Comparison of ENCODE assay signal across 25 cellular contexts in the genomic region with DNA sequence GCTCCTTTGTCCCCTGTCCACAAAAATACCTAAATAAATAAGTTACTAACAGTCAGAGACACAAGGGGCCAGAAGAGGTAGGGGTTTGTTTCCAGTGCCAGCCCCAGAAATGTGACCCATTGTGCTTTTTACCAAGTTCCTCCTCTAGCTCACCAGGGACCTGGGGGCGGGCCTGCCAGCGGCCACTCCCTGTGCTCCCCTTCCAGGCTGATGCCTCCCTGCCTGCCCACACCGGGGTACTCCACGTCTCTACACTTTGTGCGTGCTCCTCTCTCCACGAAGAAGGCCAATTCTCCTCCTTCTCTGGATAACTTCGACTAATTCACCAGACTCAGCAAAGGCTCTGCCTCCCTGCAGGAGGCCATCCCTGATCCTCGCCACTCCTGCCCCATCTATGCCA.
A peak's percentile ranks its signal among the peaks of the same experiment; 100 is the strongest.
DNase-seq lines count a peak whose midpoint lies in the region; ATAC-seq and TF ChIP-seq lines count a peak whose summit lies in the region.
"Had no signal": no experiment of that assay in that cellular context is flagged by ENCODE, and none has a peak within 500 bp of the region (broad histone marks: within the 10 kb centered on the region; RNA-seq: fewer than 3 reads in every experiment).

No MANE protein-coding gene starts in this region.

- no peaks in the 10 kb centered on the region for H3K9me3 ChIP-seq in mesodermal cell (ENCODE audit: control insufficient read depth, low read length)
- H3K9me3 ChIP-seq: body of pancreas, Caco-2, colonic mucosa, upper lobe of right lung had no signal

- H3K36me3 ChIP-seq in mesodermal cell (ENCODE audit: control insufficient read depth, insufficient read depth, low read length): peaks cover 36% of the 10 kb centered on the region
- H3K36me3 ChIP-seq: colonic mucosa, upper lobe of right lung had no signal

- 91 to 96% methylated on average over 8 of the region's 8 CpGs for WGBS in mesodermal cell (ENCODE audit: insufficient coverage in 2 of 2), 2 experiments

- no peak overlapping the region for H3K4me3 ChIP-seq in mesodermal cell (ENCODE audit: extremely low read depth, insufficient read depth, low read length, poor library complexity, severe bottlenecking)
- H3K4me3 ChIP-seq: body of pancreas, colonic mucosa, lung, upper lobe of right lung had no signal

- no peak overlapping the region for H3K4me3 Mint-ChIP-seq in activated T-cell treated with anti-CD3 and anti-CD28 coated beads, Interleukin-2, amount 50 U/mL, for 24 hours
- H3K4me3 Mint-ChIP-seq in brain: no peak overlapping the region
- H3K4me3 Mint-ChIP-seq in stimulated activated memory B cell treated with anti-CD40 and anti-IgM and Interleukin-4, amounts not matched to agents 10 μg/mL and 1 μg/mL and 100 μg/mL, for 72 hours: peak overlapping the region; percentile 75
- H3K4me3 Mint-ChIP-seq: activated CD4-positive, alpha-beta T cell treated with anti-CD3 and anti-CD28 coated beads for 36 hours; activated naive CD8-positive, alpha-beta T cell treated with anti-CD3 and anti-CD28 coated beads, Interleukin-2, amount 10 ng/mL, durations not matched to agents 7 days and 5 days; naive thymus-derived CD4-positive, alpha-beta T cell had no signal

- H3K27me3 Mint-ChIP-seq in activated T-cell treated with anti-CD3 and anti-CD28 coated beads, Interleukin-2, amount 50 U/mL, for 24 hours: peaks cover 24% of the 10 kb centered on the region
- H3K27me3 Mint-ChIP-seq in brain: no peaks in the 10 kb centered on the region
- H3K27me3 Mint-ChIP-seq in stimulated activated memory B cell treated with anti-CD40 and anti-IgM and Interleukin-4, amounts not matched to agents 10 μg/mL and 1 μg/mL and 100 μg/mL, for 72 hours: no peaks in the 10 kb centered on the region

- peak overlapping the region; percentile 38 for H3K27ac Mint-ChIP-seq in activated T-cell treated with anti-CD3 and anti-CD28 coated beads, Interleukin-2, amount 50 U/mL, for 24 hours
- H3K27ac Mint-ChIP-seq in brain: peak overlapping the region in 3 of 5 experiments; percentile 26 to 81 (median 80)
- H3K27ac Mint-ChIP-seq in stimulated activated memory B cell treated with anti-CD40 and anti-IgM and Interleukin-4, amounts not matched to agents 10 μg/mL and 1 μg/mL and 100 μg/mL, for 72 hours: peak overlapping the region; percentile 94
- H3K27ac Mint-ChIP-seq: activated CD4-positive, alpha-beta T cell treated with anti-CD3 and anti-CD28 coated beads for 36 hours; activated naive CD8-positive, alpha-beta T cell treated with anti-CD3 and anti-CD28 coated beads, Interleukin-2, amount 10 ng/mL, durations not matched to agents 7 days and 5 days had no signal

- no peaks in the 10 kb centered on the region for H3K36me3 Mint-ChIP-seq in activated T-cell treated with anti-CD3 and anti-CD28 coated beads, Interleukin-2, amount 50 U/mL, for 24 hours (ENCODE audit: low read depth)
- H3K36me3 Mint-ChIP-seq in brain: peaks cover 5% of the 10 kb centered on the region
- H3K36me3 Mint-ChIP-seq in stimulated activated memory B cell treated with anti-CD40 and anti-IgM and Interleukin-4, amounts not matched to agents 10 μg/mL and 1 μg/mL and 100 μg/mL, for 72 hours: peaks cover 43% of the 10 kb centered on the region
- H3K36me3 Mint-ChIP-seq: activated naive CD8-positive, alpha-beta T cell treated with anti-CD3 and anti-CD28 coated beads, Interleukin-2, amount 10 ng/mL, durations not matched to agents 7 days and 5 days; naive thymus-derived CD4-positive, alpha-beta T cell had no signal

- peaks cover 62% of the 10 kb centered on the region for H3K4me1 Mint-ChIP-seq in activated T-cell treated with anti-CD3 and anti-CD28 coated beads, Interleukin-2, amount 50 U/mL, for 24 hours (ENCODE audit: low read depth)
- H3K4me1 Mint-ChIP-seq in brain: peaks cover 96% of the 10 kb centered on the region
- peaks cover 95% of the 10 kb centered on the region for H3K4me1 Mint-ChIP-seq in stimulated activated memory B cell treated with anti-CD40 and anti-IgM and Interleukin-4, amounts not matched to agents 10 μg/mL and 1 μg/mL and 100 μg/mL, for 72 hours

- no peak for DNase-seq in activated T-cell treated with anti-CD3 and anti-CD28 coated beads, Interleukin-2, amount 50 U/mL, for 24 hours
- DNase-seq in activated T-cell treated with anti-CD3 and anti-CD28 coated beads for 4 hours: no peak
- no peak for DNase-seq in GF-D8 (lab: John Stamatoyannopoulos, UW)
- DNase-seq: activated naive CD8-positive, alpha-beta T cell treated with anti-CD3 and anti-CD28 coated beads, Interleukin-2, amount 10 ng/mL, durations not matched to agents 7 days and 5 days; body of pancreas; Caco-2; colonic mucosa; DND-41; hippocampal formation; naive thymus-derived CD4-positive, alpha-beta T cell; NCI-H2107; NCI-H526 treated with DMSO at 0.1 percent for 48 hours; small intestine; stimulated activated CD4-positive, alpha-beta T cell treated with anti-CD3 and anti-CD28 coated beads, Interleukin-4, amount 100 ng/mL, for 1 hour; upper lobe of right lung had no signal

- ATAC-seq in stimulated activated memory B cell treated with anti-CD40 and anti-IgM and Interleukin-4, amounts not matched to agents 10 μg/mL and 1 μg/mL and 100 μg/mL, for 72 hours: no peak
- ATAC-seq in GM21360 (IDR thresholded peaks at IDR 0.05; ENCODE audit: unreplicated experiment) (no peak), HG02973 (IDR thresholded peaks at IDR 0.05; ENCODE audit: unreplicated experiment) (no peak)
- ATAC-seq: activated CD4-positive, alpha-beta T cell treated with anti-CD3 and anti-CD28 coated beads for 36 hours; body of pancreas; HCT116; naive thymus-derived CD4-positive, alpha-beta T cell; Right ventricle myocardium inferior; upper lobe of right lung had no signal

- H3K4me1 ChIP-seq in mesodermal cell (ENCODE audit: control insufficient read depth, insufficient read depth, low read length, poor library complexity, severe bottlenecking): peaks cover 68% of the 10 kb centered on the region
- H3K4me1 ChIP-seq: colonic mucosa had no signal

- no peaks in the 10 kb centered on the region for H3K9me3 Mint-ChIP-seq in activated T-cell treated with anti-CD3 and anti-CD28 coated beads, Interleukin-2, amount 50 U/mL, for 24 hours
- peaks cover 0 to 3% (median 0%) of the 10 kb centered on the region in 5 experiments for H3K9me3 Mint-ChIP-seq in brain
- H3K9me3 Mint-ChIP-seq in stimulated activated memory B cell treated with anti-CD40 and anti-IgM and Interleukin-4, amounts not matched to agents 10 μg/mL and 1 μg/mL and 100 μg/mL, for 72 hours: no peaks in the 10 kb centered on the region
- H3K9me3 Mint-ChIP-seq: activated naive CD8-positive, alpha-beta T cell treated with anti-CD3 and anti-CD28 coated beads, Interleukin-2, amount 10 ng/mL, durations not matched to agents 7 days and 5 days; activated T-helper 17 cell treated with anti-CD3 and anti-CD28 coated beads, Interleukin-2, amount 50 U/mL, for 72 hours; naive thymus-derived CD4-positive, alpha-beta T cell had no signal

- TF ChIP-seq CTCF in brain (conservative IDR thresholded peaks at IDR 0.05): no peak

- peak overlapping the region; percentile 77 for H3K27ac ChIP-seq in mesodermal cell (ENCODE audit: low read depth, low read length, severe bottlenecking)
- H3K27ac ChIP-seq: body of pancreas, colonic mucosa, upper lobe of right lung had no signal

Comparison
In these comparisons a context has a peak if more than half of its experiments do, and no peak if none do; other contexts are left out.
1. H3K27ac Mint-ChIP-seq: peak in every context shown above with its lines; median percentile 94 in stimulated activated memory B cell treated with anti-CD40 and anti-IgM and Interleukin-4, amounts not matched to agents 10 μg/mL and 1 μg/mL and 100 μg/mL, for 72 hours; 80 in brain; 38 in activated T-cell treated with anti-CD3 and anti-CD28 coated beads, Interleukin-2, amount 50 U/mL, for 24 hours.